Comparison of ENCODE assay signal across 8 cellular contexts in the genomic region with DNA sequence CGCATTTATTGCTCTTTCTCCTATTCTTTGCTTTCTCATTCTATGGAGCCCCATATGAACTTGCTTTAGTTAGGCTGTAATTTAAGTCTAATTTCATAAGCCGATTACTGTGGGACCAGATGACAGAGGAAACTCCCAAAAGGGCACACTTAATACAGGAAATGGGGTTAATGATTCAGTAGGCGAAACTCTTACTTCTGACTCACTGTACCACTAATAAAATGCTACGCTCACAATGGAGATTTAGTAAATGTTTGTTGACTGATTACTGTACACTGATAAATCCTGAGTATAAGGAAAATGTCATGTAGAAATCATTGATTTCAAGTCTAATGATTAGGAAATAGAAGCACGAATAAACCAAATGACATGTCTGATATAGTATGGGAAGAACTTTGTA.
DNase-seq lines count a peak whose midpoint lies in the region; ATAC-seq and TF ChIP-seq lines count a peak whose summit lies in the region.

No MANE protein-coding gene starts in this region.

- H3K27ac ChIP-seq in foreskin keratinocyte = peak overlapping the region; percentile 98

- no peak for TF ChIP-seq CTCF in foreskin keratinocyte (conservative IDR thresholded peaks at IDR 0.05)

- H3K27me3 ChIP-seq in foreskin keratinocyte = no peaks in the 10 kb centered on the region

- peak; percentile 89 for ATAC-seq in GM21717 (IDR thresholded peaks at IDR 0.05; ENCODE audit: unreplicated experiment)
- ATAC-seq in foreskin keratinocyte = peak; percentile 71

- in situ Hi-C loops in KBM-7 (cut with MboI; ENCODE audit: low pct_unique_long_range_greater_than_20kb, low sequenced_read_pairs) = no loop called here

- DNase-seq in ELR (ENCODE audit: low read depth) (peak; percentile 94), HT-29 (ENCODE audit: low spot score) (peak; percentile 95), foreskin keratinocyte (peak; percentile 90 to 96), NCI-H2227 treated with DMSO at 0.1 percent for 48 hours (lab: John Stamatoyannopoulos, UW) (no peak), NCI-H774 (lab: John Stamatoyannopoulos, UW) (no peak), KBM-7 (no peak)
- no peak for DNase-seq in activated CD4-positive, CD25-positive, alpha-beta regulatory T cell (lab: John Stamatoyannopoulos, UW)

- peaks cover 63% of the 10 kb centered on the region for H3K4me1 ChIP-seq in foreskin keratinocyte

Comparison
In these comparisons a context has a peak if more than half of its experiments do, and no peak if none do; other contexts are left out.
1. DNase-seq: peak in ELR (single experiment), HT-29 (single experiment) and foreskin keratinocyte (2 of 2); none in NCI-H2227 treated with DMSO at 0.1 percent for 48 hours (single experiment), NCI-H774 (single experiment), KBM-7 (single experiment) and activated CD4-positive, CD25-positive, alpha-beta regulatory T cell (0 of 4).